12 cellular contexts compared by ENCODE assay signal in the genomic region with DNA sequence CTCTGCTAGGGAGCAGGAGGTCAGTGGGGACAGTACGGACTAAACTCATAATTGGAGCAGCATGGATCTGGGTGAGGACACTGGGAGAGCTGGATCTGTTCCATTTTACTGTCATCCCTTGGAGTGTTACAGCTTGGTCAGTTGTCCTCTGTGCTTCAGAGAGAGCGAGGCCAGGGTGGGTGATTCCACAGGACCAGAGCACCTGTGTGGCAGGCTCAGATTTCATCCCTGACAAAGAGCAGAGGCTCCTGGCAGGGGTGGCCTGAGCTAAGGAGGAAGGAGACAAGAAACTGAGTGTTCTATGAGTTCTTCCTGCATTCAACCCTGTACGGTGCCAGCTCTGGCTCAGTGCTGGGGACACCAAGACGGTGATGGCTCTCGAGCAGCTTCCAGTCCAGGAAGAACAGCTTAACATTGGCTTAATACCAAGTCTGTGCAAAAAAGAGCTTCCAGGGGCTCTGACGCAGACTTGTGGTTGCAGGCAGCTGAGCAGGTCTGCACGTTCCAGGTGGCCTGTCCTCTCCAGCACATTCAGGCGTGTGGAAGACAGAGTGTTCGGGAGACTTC. TPM values are rescaled to one million over a fixed set of nuclear protein-coding genes. Genes with fewer than 3 reads are reported as not detected.
DNase-seq lines count a peak whose midpoint lies in the region; ATAC-seq, FAIRE-seq and TF ChIP-seq lines count a peak whose summit lies in the region.
"Had no signal": no experiment of that assay in that cellular context is flagged by ENCODE, and none has a peak within 500 bp of the region (broad histone marks: within the 10 kb centered on the region; RNA-seq: fewer than 3 reads in every experiment).

No MANE protein-coding gene starts in this region.

- no peak overlapping the region for H2BK5ac ChIP-seq in IMR-90 (ENCODE audit: low read depth, low read length, poor library complexity, severe bottlenecking)

- H3K4me1 ChIP-seq in A549 = peaks cover 5% of the 10 kb centered on the region; the same call in 1 of the 3 replicates
- no peaks in the 10 kb centered on the region for H3K4me1 ChIP-seq in IMR-90 (ENCODE audit: control insufficient read depth, insufficient read depth, low read length)
- no peaks in the 10 kb centered on the region for H3K4me1 ChIP-seq in mucosa of descending colon (ENCODE audit: low read depth)

- H3K4me2 ChIP-seq in A549 (no peak overlapping the region), IMR-90 (ENCODE audit: low read depth, low read length) (no peak overlapping the region)

- H3K27ac ChIP-seq in A549 (no peak overlapping the region), IMR-90 (ENCODE audit: insufficient read depth, low read length) (no peak overlapping the region)

- H4K20me1 ChIP-seq in IMR-90 (ENCODE audit: insufficient read depth, low read length) = no peaks in the 10 kb centered on the region

- no peak overlapping the region; the same call in 1 of the 2 replicates for H2BK120ac ChIP-seq in IMR-90 (ENCODE audit: low read depth, low read length)

- no peak overlapping the region for H3K23ac ChIP-seq in IMR-90 (ENCODE audit: low read depth, low read length)

- H3K27me3 Mint-ChIP-seq in activated CD4-positive, alpha-beta memory T cell treated with anti-CD3 and anti-CD28 coated beads, Interleukin-2, amount 10 ng/mL, durations not matched to agents 7 days and 5 days = peaks cover 29% of the 10 kb centered on the region

- no peak for DNase-seq in A549 (ENCODE audit: low read depth in 1 of 2, low spot score in 1 of 2)
- peak; percentile 76 for DNase-seq in IMR-90
- DNase-seq in astrocyte of the spinal cord (ENCODE audit: low read depth, low spot score) = peak; percentile 76
- peak; percentile 52 for DNase-seq in kidney tubule cell (ENCODE audit: low spot score)
- no peak for DNase-seq in pons (ENCODE audit: low spot score)
- DNase-seq in activated CD4-positive, alpha-beta memory T cell treated with anti-CD3 and anti-CD28 coated beads, Interleukin-2, amount 10 ng/mL, durations not matched to agents 7 days and 5 days = no peak
- no peak for DNase-seq in mucosa of descending colon
- DNase-seq: BE2C, mesendoderm, NCI-H2227 treated with DMSO at 0.1 percent for 48 hours had no signal

- no peak for TF ChIP-seq EP300 in A549 (IDR thresholded peaks at IDR 0.05)

- WGBS in A549 (ENCODE audit: missing lambda C conversion rate) = 62% methylated on average over 9 of the region's 9 CpGs
- 34% methylated on average over 8 of the region's 9 CpGs; no CpG with 5 or more reads in 1 of the 2 experiments for WGBS in IMR-90 (ENCODE audit: extremely low coverage in 2 of 2, insufficient read length in 1 of 2), 2 experiments

- CTCF ChIA-PET in A549 (lab: Yijun Ruan, JAX) (interaction anchor here (0.6 to 2.1 kb wide), 4 partner anchors 15 to 1072 kb away, joined by 3 to 14 read pairs (median 4); no protein-coding TSS in a partner anchor), IMR-90 (lab: Yijun Ruan, JAX) (interaction anchor here (0.6 kb wide), 2 partner anchors 13 to 864 kb away, joined by 3 to 10 read pairs; no protein-coding TSS in a partner anchor)
- CTCF ChIA-PET in activated CD4-positive, alpha-beta memory T cell treated with anti-CD3 and anti-CD28 coated beads, Interleukin-2, amount 10 ng/mL, durations not matched to agents 7 days and 5 days (lab: Charles Lee) = interaction anchor here (1.4 kb wide), 1 partner anchor 17 kb away, joined by 5 read pairs; no protein-coding TSS in a partner anchor

- ATAC-seq in A549 (peak; percentile 23 to 36; a peak in 3 of 6 replicates), IMR-90 (ENCODE audit: low read depth) (peak; percentile 11; the same call in 1 of the 2 replicates), HG03521 (IDR thresholded peaks at IDR 0.05; ENCODE audit: unreplicated experiment) (no peak), mucosa of descending colon (no peak)
- ATAC-seq: stimulated activated effector memory CD8-positive, alpha-beta T cell treated with anti-CD3 and anti-CD28 coated beads, Interleukin-12 subunit alpha, Interleukin-12 subunit beta, amount 100 ng/mL, for 72 hours had no signal

- H3K4me3 ChIP-seq in A549 = no peak overlapping the region
- no peak overlapping the region for H3K4me3 ChIP-seq in IMR-90 (ENCODE audit: insufficient read depth, low read depth, low read length)
- no peak overlapping the region for H3K4me3 ChIP-seq in astrocyte of the spinal cord (ENCODE audit: low read depth, low read length)
- no peak overlapping the region for H3K4me3 ChIP-seq in mucosa of descending colon

- H3K9me3 ChIP-seq in A549 = no peaks in the 10 kb centered on the region
- no peaks in the 10 kb centered on the region for H3K9me3 ChIP-seq in IMR-90 (ENCODE audit: control insufficient read depth, insufficient read depth, low read length)
- no peaks in the 10 kb centered on the region for H3K9me3 ChIP-seq in mucosa of descending colon
- H3K9me3 ChIP-seq: BE2C had no signal

- H3K27me3 ChIP-seq in IMR-90 (ENCODE audit: control insufficient read depth, insufficient read depth, low read length) = peaks cover 23% of the 10 kb centered on the region
- H3K27me3 ChIP-seq: BE2C had no signal

- H3K36me3 Mint-ChIP-seq in activated CD4-positive, alpha-beta memory T cell treated with anti-CD3 and anti-CD28 coated beads, Interleukin-2, amount 10 ng/mL, durations not matched to agents 7 days and 5 days (ENCODE audit: low read depth) = no peaks in the 10 kb centered on the region
- H3K36me3 Mint-ChIP-seq: stimulated activated effector memory CD8-positive, alpha-beta T cell treated with anti-CD3 and anti-CD28 coated beads, Interleukin-12 subunit alpha, Interleukin-12 subunit beta, amount 100 ng/mL, for 72 hours had no signal

- intact Hi-C loops in IMR-90 (cut with micrococcal nuclease) (no loop called here), mucosa of descending colon (cut with DNase I, micrococcal nuclease) (no loop called here)

- POLR2A ChIA-PET in A549 (lab: Yijun Ruan, JAX) = no interaction called here
- POLR2A ChIA-PET in IMR-90 (lab: Charles Lee; ENCODE audit: unreplicated experiment) = no interaction called here
- POLR2A ChIA-PET in activated CD4-positive, alpha-beta memory T cell treated with anti-CD3 and anti-CD28 coated beads, Interleukin-2, amount 10 ng/mL, durations not matched to agents 7 days and 5 days (lab: Charles Lee) = interaction anchor here (0.7 to 1.9 kb wide), 3 partner anchors 9 to 15 kb away, joined by 3 to 6 read pairs (median 3); a partner anchor contains a TSS

- no peaks in the 10 kb centered on the region for H3K4me1 Mint-ChIP-seq in activated CD4-positive, alpha-beta memory T cell treated with anti-CD3 and anti-CD28 coated beads, Interleukin-2, amount 10 ng/mL, durations not matched to agents 7 days and 5 days

- H3K9ac ChIP-seq in IMR-90 (ENCODE audit: low read depth, low read length) = no peak overlapping the region

- H3K36me3 ChIP-seq in IMR-90 (ENCODE audit: control insufficient read depth, insufficient read depth, low read length) (no peaks in the 10 kb centered on the region), mucosa of descending colon (ENCODE audit: low read depth) (no peaks in the 10 kb centered on the region)
- H3K36me3 ChIP-seq: BE2C had no signal

- H3K14ac ChIP-seq in IMR-90 (replicated peaks; ENCODE audit: low read depth, low read length) = no peak overlapping the region

- no peak overlapping the region for H3K18ac ChIP-seq in IMR-90 (ENCODE audit: low read depth, low read length)

- peaks cover 3% of the 10 kb centered on the region; the same call in 1 of the 2 replicates for H3K9me1 ChIP-seq in IMR-90 (ENCODE audit: insufficient read depth, low read length)

- H3K56ac ChIP-seq in IMR-90 (ENCODE audit: extremely low read depth, insufficient read depth, low read length) = no peak overlapping the region

- no peak overlapping the region for H3K4me3 Mint-ChIP-seq in activated CD4-positive, alpha-beta memory T cell treated with anti-CD3 and anti-CD28 coated beads, Interleukin-2, amount 10 ng/mL, durations not matched to agents 7 days and 5 days
- H3K4me3 Mint-ChIP-seq: stimulated activated effector memory CD8-positive, alpha-beta T cell treated with anti-CD3 and anti-CD28 coated beads, Interleukin-12 subunit alpha, Interleukin-12 subunit beta, amount 100 ng/mL, for 72 hours had no signal

- no peak overlapping the region for H2BK15ac ChIP-seq in IMR-90 (ENCODE audit: low read depth, low read length)

- H3K79me1 ChIP-seq in IMR-90 (ENCODE audit: low read depth in 1 of 2, low read length in 2 of 2) = no peaks in the 10 kb centered on the region

- no peaks in the 10 kb centered on the region for H3K9me3 Mint-ChIP-seq in activated CD4-positive, alpha-beta memory T cell treated with anti-CD3 and anti-CD28 coated beads, Interleukin-2, amount 10 ng/mL, durations not matched to agents 7 days and 5 days
- H3K9me3 Mint-ChIP-seq: stimulated activated effector memory CD8-positive, alpha-beta T cell treated with anti-CD3 and anti-CD28 coated beads, Interleukin-12 subunit alpha, Interleukin-12 subunit beta, amount 100 ng/mL, for 72 hours had no signal

- H3K4ac ChIP-seq in IMR-90 (ENCODE audit: low read depth, low read length) = no peak overlapping the region

- TF ChIP-seq CTCF in A549 (IDR thresholded peaks at IDR 0.05) (no peak), IMR-90 (conservative IDR thresholded peaks at IDR 0.05; ENCODE audit: low read depth, low read length) (no peak), astrocyte of the spinal cord (IDR thresholded peaks at IDR 0.05; ENCODE audit: low read depth, low read length) (no peak), mucosa of descending colon (IDR thresholded peaks at IDR 0.05) (no peak)

- H4K8ac ChIP-seq in IMR-90 (ENCODE audit: low read depth in 2 of 2, low read length in 2 of 2) = no peak overlapping the region

- dilution Hi-C loops in IMR-90 (cut with HindIII; ENCODE audit: low sequenced_read_pairs, unreplicated experiment) = no loop called here

- no peak overlapping the region for H2AK9ac ChIP-seq in IMR-90 (replicated peaks; ENCODE audit: low read depth, low read length, poor library complexity)

- no peak for TF ChIP-seq RAD21 in A549 (conservative IDR thresholded peaks at IDR 0.05 in 1 of 2, IDR thresholded peaks at IDR 0.05 in 1 of 2)
- TF ChIP-seq RAD21 in IMR-90 (IDR thresholded peaks at IDR 0.05; ENCODE audit: low read length) = no peak

- no peak overlapping the region for H2AK5ac ChIP-seq in IMR-90 (ENCODE audit: low read depth, low read length)

- H3K27ac Mint-ChIP-seq in activated CD4-positive, alpha-beta memory T cell treated with anti-CD3 and anti-CD28 coated beads, Interleukin-2, amount 10 ng/mL, durations not matched to agents 7 days and 5 days = no peak overlapping the region

- no peak for TF ChIP-seq POLR2A in A549 (IDR thresholded peaks at IDR 0.05; ENCODE audit: low read length)
- TF ChIP-seq POLR2A in IMR-90 (IDR thresholded peaks at IDR 0.05; ENCODE audit: low read depth, low read length) = no peak

- no peak overlapping the region for H4K5ac ChIP-seq in IMR-90 (ENCODE audit: low read depth, low read length)

- peak overlapping the region; percentile 34 for H2AFZ ChIP-seq in IMR-90 (replicated peaks; ENCODE audit: low read length, poor library complexity)

- BruUV-seq in IMR-90 (replicated peaks; lab: Mats Ljungman, UMichigan) = no TSS peak

- FAIRE-seq in A549 (lab: Jason Lieb, UNC) = no peak

- H4K91ac ChIP-seq in IMR-90 (ENCODE audit: insufficient read depth, low read depth, low read length) = no peak overlapping the region

- no peak overlapping the region for H2BK20ac ChIP-seq in IMR-90 (ENCODE audit: low read depth, low read length)

- in situ Hi-C loops in IMR-90 (cut with MboI; ENCODE audit: low sequenced_read_pairs) (no loop called here), astrocyte of the spinal cord (cut with HindIII; ENCODE audit: low sequenced_read_pairs) (no loop called here)

RNA-seq across cellular contexts. Expression of a gene that starts 8.4 kb away (rescaled TPM):
- polyA plus RNA-seq in A549 (2011; rRNA removed) (0.52 and 0.63 TPM in 2 replicates), A549 (2017; fragmentation: RNase III; extraction: RNeasy Plus Mini Kit Qiagen cat#74134 plus additional on column Dnase treatment) (1.1 to 1.2 TPM (median 1.1 TPM) in 3 replicates), IMR-90 (2012; rRNA removed) (0.39 and 0.42 TPM in 2 replicates)
- polyA plus RNA-seq in A549 (2012; cell fraction: cytosol; rRNA removed) = 1.0 and 1.3 TPM in 2 replicates
- 0.58 and 1.00 TPM in 2 replicates for polyA plus RNA-seq in A549 (2012; cell fraction: nucleus; rRNA removed)
- polyA minus RNA-seq in A549 (2011; rRNA and poly(A)+ RNA removed) = 0.44 and 1.1 TPM in 2 replicates
- total RNA-seq in IMR-90 (2012; rRNA removed) (0.28 and 0.36 TPM in 2 replicates), mucosa of descending colon (1 to 10 TPM in 2 of 3 donors, under 1 TPM in 1; 0.96 to 3.1 (median 2.3) TPM)
- 0.21 and 1.0 TPM in 2 replicates for polyA plus RNA-seq in IMR-90 (2012; cell fraction: cytosol; rRNA removed)
- polyA plus RNA-seq in IMR-90 (2012; cell fraction: nucleus; rRNA removed; ENCODE audit: low replicate concordance) = 0.28 and 0.52 TPM in 2 replicates
- total RNA-seq in activated CD4-positive, alpha-beta memory T cell treated with anti-CD3 and anti-CD28 coated beads, Interleukin-2, amount 10 ng/mL, durations not matched to agents 7 days and 5 days = under 1 TPM; 0.23 to 0.38 TPM

RNA-seq across cellular contexts. Expression of a gene that starts 38.9 kb away (rescaled TPM):
- polyA plus RNA-seq in A549 (2011; rRNA removed) (116 and 142 TPM in 2 replicates), A549 (2017; fragmentation: RNase III; extraction: RNeasy Plus Mini Kit Qiagen cat#74134 plus additional on column Dnase treatment) (86.2 to 88.4 TPM (median 86.3 TPM) in 3 replicates), IMR-90 (2012; rRNA removed) (63.6 and 73.9 TPM in 2 replicates)
- 102 and 117 TPM in 2 replicates for polyA plus RNA-seq in A549 (2012; cell fraction: cytosol; rRNA removed)
- polyA plus RNA-seq in A549 (2012; cell fraction: nucleus; rRNA removed) = 64.6 and 86.0 TPM in 2 replicates
- 78.2 and 82.6 TPM in 2 replicates for polyA minus RNA-seq in A549 (2011; rRNA and poly(A)+ RNA removed)
- total RNA-seq in IMR-90 (2012; rRNA removed) (69.4 and 70.1 TPM in 2 replicates), mucosa of descending colon (10 to 100 TPM; 40.6 to 50.9 (median 46.3) TPM)
- 54.6 and 57.1 TPM in 2 replicates for polyA plus RNA-seq in IMR-90 (2012; cell fraction: cytosol; rRNA removed)
- 33.1 and 55.7 TPM in 2 replicates for polyA plus RNA-seq in IMR-90 (2012; cell fraction: nucleus; rRNA removed; ENCODE audit: low replicate concordance)
- total RNA-seq in activated CD4-positive, alpha-beta memory T cell treated with anti-CD3 and anti-CD28 coated beads, Interleukin-2, amount 10 ng/mL, durations not matched to agents 7 days and 5 days = 10 to 100 TPM; 63.7 to 64.0 TPM

RNA-seq across cellular contexts. Expression of a gene that starts 40.7 kb away (rescaled TPM):
- polyA plus RNA-seq in A549 (2011; rRNA removed) (0.32 and 0.40 TPM in 2 replicates), A549 (2017; fragmentation: RNase III; extraction: RNeasy Plus Mini Kit Qiagen cat#74134 plus additional on column Dnase treatment) (0.71 to 1.2 TPM (median 0.99 TPM) in 3 replicates), IMR-90 (2012; rRNA removed) (1.2 and 1.7 TPM in 2 replicates)
- 1.1 and 1.2 TPM in 2 replicates for polyA plus RNA-seq in A549 (2012; cell fraction: cytosol; rRNA removed)
- polyA plus RNA-seq in A549 (2012; cell fraction: nucleus; rRNA removed) = 3.5 and 5.8 TPM in 2 replicates
- polyA minus RNA-seq in A549 (2011; rRNA and poly(A)+ RNA removed) = 0.62 and 1.6 TPM in 2 replicates
- total RNA-seq in IMR-90 (2012; rRNA removed) (0.72 and 1.1 TPM in 2 replicates), mucosa of descending colon (10 to 100 TPM in 2 of 3 donors, 1 to 10 TPM in 1; 7.7 to 12.7 (median 11.5) TPM)
- 0.44 and 0.67 TPM in 2 replicates for polyA plus RNA-seq in IMR-90 (2012; cell fraction: cytosol; rRNA removed)
- 3.6 and 5.3 TPM in 2 replicates for polyA plus RNA-seq in IMR-90 (2012; cell fraction: nucleus; rRNA removed; ENCODE audit: low replicate concordance)
- 1 to 10 TPM; 3.6 to 3.8 TPM for total RNA-seq in activated CD4-positive, alpha-beta memory T cell treated with anti-CD3 and anti-CD28 coated beads, Interleukin-2, amount 10 ng/mL, durations not matched to agents 7 days and 5 days

Comparison
In these comparisons a context has a peak if more than half of its experiments do, and no peak if none do; other contexts are left out.
1. ATAC-seq: peak in A549 (2 of 2) and IMR-90 (single experiment); none in HG03521 (single experiment) and mucosa of descending colon (single experiment).
2. DNase-seq: peak in IMR-90 (single experiment), astrocyte of the spinal cord (single experiment) and kidney tubule cell (single experiment); none in A549 (0 of 2), pons (single experiment), activated CD4-positive, alpha-beta memory T cell treated with anti-CD3 and anti-CD28 coated beads, Interleukin-2, amount 10 ng/mL, durations not matched to agents 7 days and 5 days (single experiment) and mucosa of descending colon (0 of 3).